ENCODE assay signal across 21 cellular contexts in the genomic region with DNA sequence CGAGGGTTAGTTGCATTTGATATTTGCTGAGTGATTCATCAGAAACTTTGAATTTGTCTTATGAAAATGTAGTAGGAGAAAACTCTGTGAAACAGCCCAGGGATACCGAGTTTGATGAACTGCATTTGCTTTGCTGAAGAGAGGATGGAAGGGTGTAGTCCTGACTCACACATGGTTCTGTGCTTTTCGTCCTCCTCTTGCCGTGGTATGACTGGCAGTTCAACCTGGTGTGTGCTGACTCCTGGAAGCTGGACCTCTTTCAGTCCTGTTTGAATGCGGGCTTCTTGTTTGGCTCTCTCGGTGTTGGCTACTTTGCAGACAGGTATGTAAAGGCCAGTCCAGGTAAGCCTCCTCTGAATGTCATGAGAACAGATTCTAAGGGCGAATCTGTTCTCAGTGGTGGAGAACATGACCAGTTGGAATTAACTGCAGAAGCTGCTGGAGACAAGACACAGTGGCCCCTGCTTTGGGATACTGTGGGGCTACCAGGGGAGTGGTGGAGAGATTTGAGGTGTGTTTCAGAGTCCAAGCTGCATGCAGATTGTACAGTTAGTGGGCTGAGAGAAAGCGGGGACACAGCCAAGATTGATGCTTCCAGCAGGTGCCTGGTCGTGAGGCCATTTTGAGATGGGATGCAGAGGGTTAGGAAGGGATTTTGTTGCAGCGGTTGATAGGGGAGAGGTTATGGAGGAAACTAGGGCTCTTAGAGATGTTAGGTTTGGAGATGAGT. TPM values are rescaled to one million over a fixed set of nuclear protein-coding genes. Genes with fewer than 3 reads are reported as not detected.
"Had no signal": no experiment of that assay in that cellular context is flagged by ENCODE, and none has a peak within 500 bp of the region (broad histone marks: within the 10 kb centered on the region; RNA-seq: fewer than 3 reads in every experiment).

No MANE protein-coding gene starts in this region.

- H3K27ac ChIP-seq: ascending aorta, esophagus muscularis mucosa, heart right ventricle, left lung, neural progenitor cell, pancreas, suprapubic skin, transverse colon, uterus had no signal

- H3K4me3 Mint-ChIP-seq: activated B cell treated with CpG ODN at 0.5 μM for 24 hours, neural progenitor cell, T-cell had no signal

- H3K9me3 Mint-ChIP-seq: activated B cell treated with CpG ODN at 0.5 μM for 24 hours; activated T-helper 2 cell treated with anti-CD3 and anti-CD28 coated beads, Interferon-gamma antibody, Interleukin-2, Interleukin-4, amounts not matched to agents 10 μg/mL and 5 μg/mL and 100 μg/mL, durations not matched to agents 14 hours and 24 hours and 36 hours; neural progenitor cell; T-cell had no signal

- H3K4me1 Mint-ChIP-seq: activated B cell treated with CpG ODN at 0.5 μM for 24 hours, T-cell had no signal

- DNase-seq: activated B cell treated with CpG ODN at 0.5 μM for 24 hours; activated CD4-positive, alpha-beta T cell treated with anti-CD3 and anti-CD28 coated beads for 48 hours; activated naive CD4-positive, alpha-beta T cell treated with anti-CD3 and anti-CD28 coated beads, Interleukin-2, amount 50 U/mL, for 16 hours; activated T-cell treated with anti-CD3 and anti-CD28 coated beads for 4 hours; cortex of kidney; effector CD4-positive, alpha-beta T cell; heart right ventricle; left lung; pancreas; stimulated activated CD4-positive, alpha-beta T cell treated with anti-CD3 and anti-CD28 coated beads, Interleukin-1b, Interleukin-23, amount 100 ng/mL, for 48 hours; stimulated activated CD8-positive, alpha-beta memory T cell treated with anti-CD3 and anti-CD28 coated beads, Interleukin-4, amount 100 ng/mL, for 48 hours; stimulated activated naive CD4-positive, alpha-beta T cell treated with Interleukin-2 at 50 U/mL for 16 hours; T-cell; transverse colon; uterus had no signal

- H3K27me3 ChIP-seq: ascending aorta, esophagus muscularis mucosa, left lung, neural progenitor cell, pancreas, suprapubic skin, transverse colon, uterus had no signal

- H3K4me1 ChIP-seq: esophagus muscularis mucosa, heart right ventricle, left lung, neural progenitor cell, pancreas, suprapubic skin, transverse colon, uterus had no signal

- H3K9me3 ChIP-seq: ascending aorta, esophagus muscularis mucosa, heart right ventricle, left lung, pancreas, suprapubic skin, transverse colon, uterus had no signal

- H3K27ac Mint-ChIP-seq: activated B cell treated with CpG ODN at 0.5 μM for 24 hours; activated T-helper 2 cell treated with anti-CD3 and anti-CD28 coated beads, Interferon-gamma antibody, Interleukin-2, Interleukin-4, amounts not matched to agents 10 μg/mL and 5 μg/mL and 100 μg/mL, durations not matched to agents 14 hours and 24 hours and 36 hours; neural progenitor cell; T-cell had no signal

- H3K36me3 Mint-ChIP-seq: neural progenitor cell, T-cell had no signal

- H3K36me3 ChIP-seq: ascending aorta, esophagus muscularis mucosa, heart right ventricle, left lung, neural progenitor cell, pancreas, suprapubic skin, transverse colon, uterus had no signal

- H3K27me3 Mint-ChIP-seq: activated B cell treated with CpG ODN at 0.5 μM for 24 hours, T-cell had no signal

- H3K4me3 ChIP-seq: ascending aorta, esophagus muscularis mucosa, heart right ventricle, left lung, neural progenitor cell, pancreas, suprapubic skin, transverse colon, uterus had no signal

- ATAC-seq: heart right ventricle, left lung, pancreas, T-cell had no signal

RNA-seq across cellular contexts. Expression of a gene that starts 8.4 kb away (rescaled TPM):
- total RNA-seq: ascending aorta, endothelial cell of umbilical vein had no signal
